Comparison of ENCODE assay signal across 28 cellular contexts in the genomic region with DNA sequence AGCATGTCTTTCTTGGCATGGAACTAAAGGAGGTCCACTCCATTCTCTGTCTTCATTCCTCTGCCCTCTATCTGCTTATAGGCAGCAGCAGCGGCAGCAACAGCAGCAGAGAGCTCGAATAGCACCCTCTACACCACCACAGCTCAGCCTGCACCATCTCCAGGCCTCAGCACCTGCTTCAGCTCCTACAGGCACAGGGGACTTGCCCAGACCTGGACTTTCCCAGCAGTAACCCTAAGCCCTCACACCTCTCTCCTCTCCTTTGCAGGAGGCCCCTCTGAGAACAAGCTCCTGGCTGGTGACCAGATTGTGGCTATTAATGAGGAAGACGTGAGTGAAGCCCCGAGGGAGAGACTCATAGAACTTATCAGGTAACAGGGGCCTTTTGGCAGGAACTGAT.
"Had no signal": no experiment of that assay in that cellular context is flagged by ENCODE, and none has a peak within 500 bp of the region (broad histone marks: within the 10 kb centered on the region; RNA-seq: fewer than 3 reads in every experiment).

No MANE protein-coding gene starts in this region.

- H3K27me3 ChIP-seq: suprapubic skin, testis, thyroid gland, tibial artery, transverse colon, upper lobe of left lung, upper lobe of right lung, vagina had no signal

- H3K4me3 ChIP-seq: stomach, suprapubic skin, testis, thoracic aorta, thyroid gland, tibial artery, tibial nerve, transverse colon, upper lobe of left lung, upper lobe of right lung, uterus, vagina had no signal

- H3K36me3 ChIP-seq: stomach, suprapubic skin, thoracic aorta, thyroid gland, tibial artery, tibial nerve, transverse colon, upper lobe of left lung, upper lobe of right lung, uterus, vagina had no signal

- H3K27ac ChIP-seq: stomach, suprapubic skin, testis, thoracic aorta, thyroid gland, tibial artery, tibial nerve, transverse colon, upper lobe of left lung, upper lobe of right lung, uterus, vagina had no signal

- H3K9me3 ChIP-seq: stomach, suprapubic skin, testis, thoracic aorta, thyroid gland, tibial artery, tibial nerve, transverse colon, upper lobe of left lung, upper lobe of right lung, uterus, vagina had no signal

- H3K27me3 Mint-ChIP-seq: stimulated activated memory B cell treated with anti-CD40 and anti-IgM and Interleukin-4, amounts not matched to agents 10 μg/mL and 1 μg/mL and 100 μg/mL, for 72 hours; type B pancreatic cell had no signal

- H3K4me1 Mint-ChIP-seq: stimulated activated effector memory CD8-positive, alpha-beta T cell treated with anti-CD3 and anti-CD28 coated beads, Interleukin-12 subunit alpha, Interleukin-12 subunit beta, amount 100 ng/mL, for 72 hours; stimulated activated memory B cell treated with anti-CD40 and anti-IgM and Interleukin-4, amounts not matched to agents 10 μg/mL and 1 μg/mL and 100 μg/mL, for 72 hours; stimulated activated naive B cell treated with anti-CD40 and anti-IgM and Interleukin-4, amounts not matched to agents 10 μg/mL and 1 μg/mL and 100 μg/mL, for 72 hours; stimulated activated naive CD8-positive, alpha-beta T cell treated with anti-CD3 and anti-CD28 coated beads, Interleukin-15, amount 100 ng/mL, for 72 hours had no signal

- H3K36me3 Mint-ChIP-seq: stimulated activated effector memory CD8-positive, alpha-beta T cell treated with anti-CD3 and anti-CD28 coated beads, Interleukin-12 subunit alpha, Interleukin-12 subunit beta, amount 100 ng/mL, for 72 hours; stimulated activated memory B cell treated with anti-CD40 and anti-IgM and Interleukin-4, amounts not matched to agents 10 μg/mL and 1 μg/mL and 100 μg/mL, for 72 hours; type B pancreatic cell had no signal

- ATAC-seq: stimulated activated effector memory CD8-positive, alpha-beta T cell treated with anti-CD3 and anti-CD28 coated beads, Interleukin-12 subunit alpha, Interleukin-12 subunit beta, amount 100 ng/mL, for 72 hours; stimulated activated memory B cell treated with anti-CD40 and anti-IgM and Interleukin-4, amounts not matched to agents 10 μg/mL and 1 μg/mL and 100 μg/mL, for 72 hours; stimulated activated naive B cell treated with anti-CD40 and anti-IgM and Interleukin-4, amounts not matched to agents 10 μg/mL and 1 μg/mL and 100 μg/mL, for 72 hours; stimulated activated naive CD8-positive, alpha-beta T cell treated with anti-CD3 and anti-CD28 coated beads, Interleukin-15, amount 100 ng/mL, for 72 hours; stimulated activated naive CD8-positive, alpha-beta T cell treated with anti-CD3 and anti-CD28 coated beads, Interleukin-15, Interleukin-2, amounts not matched to agents 100 U/mL and 50 U/mL, for 24 hours; upper lobe of right lung had no signal

- FAIRE-seq: urothelium cell line had no signal

- H3K4me3 Mint-ChIP-seq: stimulated activated effector memory CD8-positive, alpha-beta T cell treated with anti-CD3 and anti-CD28 coated beads, Interleukin-12 subunit alpha, Interleukin-12 subunit beta, amount 100 ng/mL, for 72 hours; stimulated activated memory B cell treated with anti-CD40 and anti-IgM and Interleukin-4, amounts not matched to agents 10 μg/mL and 1 μg/mL and 100 μg/mL, for 72 hours; stimulated activated naive B cell treated with anti-CD40 and anti-IgM and Interleukin-4, amounts not matched to agents 10 μg/mL and 1 μg/mL and 100 μg/mL, for 72 hours; stimulated activated naive CD8-positive, alpha-beta T cell treated with anti-CD3 and anti-CD28 coated beads, Interleukin-15, amount 100 ng/mL, for 72 hours; stimulated activated naive CD8-positive, alpha-beta T cell treated with anti-CD3 and anti-CD28 coated beads, Interleukin-15, Interleukin-2, amounts not matched to agents 100 ng/mL and 50 ng/mL, for 24 hours; type B pancreatic cell had no signal

- H3K4me1 ChIP-seq: stomach, suprapubic skin, testis, tibial artery, tibial nerve, transverse colon, upper lobe of left lung, upper lobe of right lung, uterus, vagina had no signal

- DNase-seq: stimulated activated CD4-positive, alpha-beta T cell treated with anti-CD3 and anti-CD28 coated beads, Interleukin-2, amount 100 ng/mL, for 48 hours; stimulated activated CD4-positive, alpha-beta T cell treated with anti-CD3 and anti-CD28 coated beads, Interleukin-4, amount 100 ng/mL, for 1 hour; stimulated activated CD4-positive, alpha-beta T cell treated with anti-CD3 and anti-CD28 coated beads, Interleukin-4, amount 100 ng/mL, for 4 hours; stimulated activated CD8-positive, alpha-beta memory T cell treated with anti-CD3 and anti-CD28 coated beads, Interleukin-4, amount 100 ng/mL, for 48 hours; stimulated activated naive B cell treated with anti-CD40 and anti-IgM and Interleukin-4, amounts not matched to agents 10 μg/mL and 1 μg/mL and 100 μg/mL, for 72 hours; stimulated activated naive CD4-positive, alpha-beta T cell; stimulated activated naive CD4-positive, alpha-beta T cell treated with Interleukin-2 at 50 U/mL for 16 hours; stimulated activated naive CD8-positive, alpha-beta T cell treated with anti-CD3 and anti-CD28 coated beads, Interleukin-15, amount 100 ng/mL, for 72 hours; stimulated activated naive CD8-positive, alpha-beta T cell treated with anti-CD3 and anti-CD28 coated beads, Interleukin-15, Interleukin-2, amounts not matched to agents 100 U/mL and 50 U/mL, for 24 hours; stomach; substantia nigra; testis; thyroid gland; tibial artery; transverse colon; trophoblast cell; upper lobe of left lung; upper lobe of right lung; uterus had no signal

- H3K27ac Mint-ChIP-seq: stimulated activated effector memory CD8-positive, alpha-beta T cell treated with anti-CD3 and anti-CD28 coated beads, Interleukin-12 subunit alpha, Interleukin-12 subunit beta, amount 100 ng/mL, for 72 hours; stimulated activated memory B cell treated with anti-CD40 and anti-IgM and Interleukin-4, amounts not matched to agents 10 μg/mL and 1 μg/mL and 100 μg/mL, for 72 hours; stimulated activated naive B cell treated with anti-CD40 and anti-IgM and Interleukin-4, amounts not matched to agents 10 μg/mL and 1 μg/mL and 100 μg/mL, for 72 hours; stimulated activated naive CD8-positive, alpha-beta T cell treated with anti-CD3 and anti-CD28 coated beads, Interleukin-15, Interleukin-2, amounts not matched to agents 100 ng/mL and 50 ng/mL, for 24 hours; type B pancreatic cell had no signal

- H3K9me3 Mint-ChIP-seq: stimulated activated effector memory CD8-positive, alpha-beta T cell treated with anti-CD3 and anti-CD28 coated beads, Interleukin-12 subunit alpha, Interleukin-12 subunit beta, amount 100 ng/mL, for 72 hours; stimulated activated memory B cell treated with anti-CD40 and anti-IgM and Interleukin-4, amounts not matched to agents 10 μg/mL and 1 μg/mL and 100 μg/mL, for 72 hours; stimulated activated naive B cell treated with anti-CD40 and anti-IgM and Interleukin-4, amounts not matched to agents 10 μg/mL and 1 μg/mL and 100 μg/mL, for 72 hours; stimulated activated naive CD8-positive, alpha-beta T cell treated with anti-CD3 and anti-CD28 coated beads, Interleukin-15, amount 100 ng/mL, for 72 hours; stimulated activated naive CD8-positive, alpha-beta T cell treated with anti-CD3 and anti-CD28 coated beads, Interleukin-15, Interleukin-2, amounts not matched to agents 100 ng/mL and 50 ng/mL, for 24 hours; type B pancreatic cell had no signal
